Comparison of ENCODE assay signal across 8 cellular contexts in the genomic region with DNA sequence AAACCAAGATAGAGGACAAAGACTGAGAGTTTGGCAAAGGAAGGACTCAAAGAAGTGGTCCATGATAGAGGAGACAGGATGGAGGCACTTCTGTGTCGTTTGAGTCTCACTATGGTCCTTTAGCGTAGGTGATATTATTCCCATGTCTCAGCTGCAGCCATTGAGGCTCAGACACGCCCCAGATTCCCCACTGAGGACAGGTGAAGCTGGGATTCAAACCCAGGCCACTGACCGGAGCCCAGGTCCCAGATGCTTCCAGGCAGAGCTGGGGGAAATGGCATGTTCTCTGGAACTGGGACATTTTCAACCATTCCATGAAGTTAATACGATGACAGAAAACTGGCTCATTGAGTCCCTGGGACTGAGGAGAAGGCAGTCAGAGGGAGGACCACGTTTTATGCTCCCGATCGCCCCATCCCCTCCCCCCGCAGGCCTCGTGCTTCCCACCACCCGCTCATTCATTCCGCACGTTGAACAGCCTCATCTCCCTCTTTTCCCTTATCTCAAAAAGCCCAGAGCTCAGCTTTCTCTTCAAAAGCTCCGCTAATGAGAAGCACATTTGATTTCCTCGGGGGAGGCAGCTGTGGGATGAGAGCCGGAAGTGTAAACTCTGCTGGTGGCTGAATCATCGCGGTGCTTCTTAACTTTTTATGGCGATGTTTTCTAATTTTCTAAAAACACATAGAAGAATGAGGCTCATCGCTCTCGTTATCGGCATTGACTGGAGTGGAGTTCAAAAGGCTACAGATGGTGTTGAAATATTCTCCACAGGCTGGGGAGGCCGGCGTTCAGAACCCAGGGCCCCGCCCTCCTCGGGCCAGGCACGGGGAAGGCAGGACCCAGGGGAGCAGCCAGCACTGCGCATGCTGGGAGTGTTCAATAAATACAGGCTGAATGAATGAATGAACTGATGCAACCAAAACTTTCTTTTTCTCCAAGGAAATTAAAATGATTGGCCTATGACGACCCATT.
A peak's percentile ranks its signal among the peaks of the same experiment; 100 is the strongest.
DNase-seq lines count a peak whose midpoint lies in the region; ATAC-seq and TF ChIP-seq lines count a peak whose summit lies in the region.

No MANE protein-coding gene starts in this region.

- in situ Hi-C loops in GM13977 (cut with MboI; ENCODE audit: low pct_unique_long_range_greater_than_20kb, low sequenced_read_pairs, unreplicated experiment) (no loop called here), IMR-90 (cut with MboI; ENCODE audit: low sequenced_read_pairs) (no loop called here)

- ATAC-seq in IMR-90 (ENCODE audit: low read depth): peak; percentile 99

- H2AK5ac ChIP-seq in IMR-90 (ENCODE audit: low read depth, low read length): no peak overlapping the region

- H3K9ac ChIP-seq in IMR-90 (ENCODE audit: low read depth, low read length): peak overlapping the region; percentile 27; the same call in 1 of the 2 replicates

- peak overlapping the region; percentile 31 for H4K91ac ChIP-seq in IMR-90 (ENCODE audit: insufficient read depth, low read depth, low read length)

- H3K36me3 Mint-ChIP-seq in T-helper 2 cell treated with Interferon-gamma antibody and Interleukin-4, amounts not matched to agents 5 μg/mL and 100 μg/mL, for 36 hours (ENCODE audit: low read depth): no peaks in the 10 kb centered on the region
- no peaks in the 10 kb centered on the region for H3K36me3 Mint-ChIP-seq in stimulated activated naive CD8-positive, alpha-beta T cell treated with anti-CD3 and anti-CD28 coated beads, Interleukin-15, Interleukin-2, amounts not matched to agents 100 ng/mL and 50 ng/mL, for 24 hours (ENCODE audit: low read depth)

- H3K27ac Mint-ChIP-seq in T-helper 2 cell treated with Interferon-gamma antibody and Interleukin-4, amounts not matched to agents 5 μg/mL and 100 μg/mL, for 36 hours: peak overlapping the region; percentile 52
- peak overlapping the region; percentile 75 for H3K27ac Mint-ChIP-seq in stimulated activated naive CD8-positive, alpha-beta T cell treated with anti-CD3 and anti-CD28 coated beads, Interleukin-15, Interleukin-2, amounts not matched to agents 100 ng/mL and 50 ng/mL, for 24 hours

- H2AFZ ChIP-seq in IMR-90 (replicated peaks; ENCODE audit: low read length, poor library complexity): peak overlapping the region; percentile 69

- H3K4me1 Mint-ChIP-seq in T-helper 2 cell treated with Interferon-gamma antibody and Interleukin-4, amounts not matched to agents 5 μg/mL and 100 μg/mL, for 36 hours (ENCODE audit: low read depth): peaks cover 10% of the 10 kb centered on the region
- H3K4me1 Mint-ChIP-seq in stimulated activated naive CD8-positive, alpha-beta T cell treated with anti-CD3 and anti-CD28 coated beads, Interleukin-15, Interleukin-2, amounts not matched to agents 100 ng/mL and 50 ng/mL, for 24 hours (ENCODE audit: low read depth): peaks cover 14% of the 10 kb centered on the region

- H3K18ac ChIP-seq in IMR-90 (ENCODE audit: low read depth, low read length): no peak overlapping the region; the same call in 1 of the 2 replicates

- no peaks in the 10 kb centered on the region for H3K4me1 ChIP-seq in IMR-90 (ENCODE audit: control insufficient read depth, insufficient read depth, low read length)

- H3K9me1 ChIP-seq in IMR-90 (ENCODE audit: insufficient read depth, low read length): no peaks in the 10 kb centered on the region

- TF ChIP-seq RAD21 in IMR-90 (IDR thresholded peaks at IDR 0.05; ENCODE audit: low read length): no peak

- intact Hi-C loops in IMR-90 (cut with micrococcal nuclease): no loop called here

- peak overlapping the region; percentile 55 for H3K4ac ChIP-seq in IMR-90 (ENCODE audit: low read depth, low read length)

- no TSS peak for BruUV-seq in IMR-90 (replicated peaks; lab: Mats Ljungman, UMichigan)

- no peak overlapping the region for H2AK9ac ChIP-seq in IMR-90 (replicated peaks; ENCODE audit: low read depth, low read length, poor library complexity)

- H3K4me3 ChIP-seq in IMR-90 (ENCODE audit: insufficient read depth, low read depth, low read length): peak overlapping the region; percentile 33

- H3K4me3 Mint-ChIP-seq in T-helper 2 cell treated with Interferon-gamma antibody and Interleukin-4, amounts not matched to agents 5 μg/mL and 100 μg/mL, for 36 hours: peak overlapping the region; percentile 79
- H3K4me3 Mint-ChIP-seq in stimulated activated naive CD8-positive, alpha-beta T cell treated with anti-CD3 and anti-CD28 coated beads, Interleukin-15, Interleukin-2, amounts not matched to agents 100 ng/mL and 50 ng/mL, for 24 hours: peak overlapping the region; percentile 82

- peak overlapping the region; percentile 31 to 44; a peak in 1 of 4 replicates for H4K8ac ChIP-seq in IMR-90 (ENCODE audit: low read depth in 2 of 2, low read length in 2 of 2)

- POLR2A ChIA-PET in IMR-90 (lab: Charles Lee; ENCODE audit: unreplicated experiment): no interaction called here

- no peaks in the 10 kb centered on the region for H3K27me3 Mint-ChIP-seq in T-helper 2 cell treated with Interferon-gamma antibody and Interleukin-4, amounts not matched to agents 5 μg/mL and 100 μg/mL, for 36 hours (ENCODE audit: low read depth)
- H3K27me3 Mint-ChIP-seq in stimulated activated naive CD8-positive, alpha-beta T cell treated with anti-CD3 and anti-CD28 coated beads, Interleukin-15, Interleukin-2, amounts not matched to agents 100 ng/mL and 50 ng/mL, for 24 hours: peaks cover 3% of the 10 kb centered on the region

- DNase-seq in 8988T (peak; percentile 52), GM13977 (ENCODE audit: low spot score) (peak; percentile 52), IMR-90 (peak; percentile 38), dermis blood vessel endothelial cell (peak; percentile 47), mesenteric fat pad (ENCODE audit: low spot score) (peak; percentile 90), midbrain (lab: John Stamatoyannopoulos, UW) (no peak)
- peak; percentile 21 for DNase-seq in T-helper 2 cell treated with Interferon-gamma antibody and Interleukin-4, amounts not matched to agents 5 μg/mL and 100 μg/mL, for 36 hours (ENCODE audit: low spot score)

- H2BK5ac ChIP-seq in IMR-90 (ENCODE audit: low read depth, low read length, poor library complexity, severe bottlenecking): no peak overlapping the region

- H3K36me3 ChIP-seq in IMR-90 (ENCODE audit: control insufficient read depth, insufficient read depth, low read length): no peaks in the 10 kb centered on the region

- H3K23ac ChIP-seq in IMR-90 (ENCODE audit: low read depth, low read length): no peak overlapping the region

- 33% methylated on average over 3 of the region's 29 CpGs; no CpG with 5 or more reads in 1 of the 2 experiments for WGBS in IMR-90 (ENCODE audit: extremely low coverage in 2 of 2, insufficient read length in 1 of 2), 2 experiments

- H3K9me3 ChIP-seq in IMR-90 (ENCODE audit: control insufficient read depth, insufficient read depth, low read length): peaks cover 2% of the 10 kb centered on the region; the same call in 1 of the 2 replicates

- H3K79me1 ChIP-seq in IMR-90 (ENCODE audit: low read depth in 1 of 2, low read length in 2 of 2): no peaks in the 10 kb centered on the region

- H2BK20ac ChIP-seq in IMR-90 (ENCODE audit: low read depth, low read length): no peak overlapping the region

- peak overlapping the region; percentile 74 for H2BK120ac ChIP-seq in IMR-90 (ENCODE audit: low read depth, low read length)

- no peak for TF ChIP-seq POLR2A in IMR-90 (IDR thresholded peaks at IDR 0.05; ENCODE audit: low read depth, low read length)

- no peak overlapping the region; the same call in 1 of the 2 replicates for H4K5ac ChIP-seq in IMR-90 (ENCODE audit: low read depth, low read length)

- CTCF ChIA-PET in IMR-90 (lab: Yijun Ruan, JAX): no interaction called here

- peak overlapping the region; percentile 47; the same call in 1 of the 2 replicates for H3K27ac ChIP-seq in IMR-90 (ENCODE audit: insufficient read depth, low read length)

- TF ChIP-seq CTCF in GM13977 (IDR thresholded peaks at IDR 0.05; ENCODE audit: extremely low read depth, insufficient read depth, missing control alignments) (no peak), IMR-90 (conservative IDR thresholded peaks at IDR 0.05; ENCODE audit: low read depth, low read length) (no peak)

- no peak overlapping the region for H2BK15ac ChIP-seq in IMR-90 (ENCODE audit: low read depth, low read length)

- H3K9me3 Mint-ChIP-seq in T-helper 2 cell treated with Interferon-gamma antibody and Interleukin-4, amounts not matched to agents 5 μg/mL and 100 μg/mL, for 36 hours: no peaks in the 10 kb centered on the region
- H3K9me3 Mint-ChIP-seq in stimulated activated naive CD8-positive, alpha-beta T cell treated with anti-CD3 and anti-CD28 coated beads, Interleukin-15, Interleukin-2, amounts not matched to agents 100 ng/mL and 50 ng/mL, for 24 hours: no peaks in the 10 kb centered on the region

- H3K4me2 ChIP-seq in IMR-90 (ENCODE audit: low read depth, low read length): peak overlapping the region; percentile 73

- no peaks in the 10 kb centered on the region; the same call in 1 of the 2 replicates for H3K27me3 ChIP-seq in IMR-90 (ENCODE audit: control insufficient read depth, insufficient read depth, low read length)

- 0 out of 2 replicates have a peak overlapping the region, but pooled peaks have one; percentile 11 for H3K56ac ChIP-seq in IMR-90 (ENCODE audit: extremely low read depth, insufficient read depth, low read length)

- no peaks in the 10 kb centered on the region for H4K20me1 ChIP-seq in IMR-90 (ENCODE audit: insufficient read depth, low read length)

- dilution Hi-C loops in IMR-90 (cut with HindIII; ENCODE audit: low sequenced_read_pairs, unreplicated experiment): no loop called here

- no peak overlapping the region for H3K14ac ChIP-seq in IMR-90 (replicated peaks; ENCODE audit: low read depth, low read length)

TF ChIP-seq in IMR-90, 13 proteins besides CTCF, POLR2A, EP300 and RAD21 (continues in another document):
- TF ChIP-seq RFX5 (IDR thresholded peaks at IDR 0.05; ENCODE audit: low read depth, low read length) (no peak), USF2 (IDR thresholded peaks at IDR 0.05; ENCODE audit: low read depth, low read length) (no peak), ELK1 (IDR thresholded peaks at IDR 0.05; ENCODE audit: borderline replicate concordance, low read depth, low read length) (no peak)
